1 cellular context compared by ENCODE assay signal in genomic region chr9:34636791-34637355, GRCh38.
TF ChIP-seq lines count a peak whose summit lies in the region.

No MANE protein-coding gene starts in this region.

TF ChIP-seq in HepG2, 621 proteins besides CTCF, POLR2A, EP300 and RAD21 (continues in another document):
- TF ChIP-seq, protein P1, sequence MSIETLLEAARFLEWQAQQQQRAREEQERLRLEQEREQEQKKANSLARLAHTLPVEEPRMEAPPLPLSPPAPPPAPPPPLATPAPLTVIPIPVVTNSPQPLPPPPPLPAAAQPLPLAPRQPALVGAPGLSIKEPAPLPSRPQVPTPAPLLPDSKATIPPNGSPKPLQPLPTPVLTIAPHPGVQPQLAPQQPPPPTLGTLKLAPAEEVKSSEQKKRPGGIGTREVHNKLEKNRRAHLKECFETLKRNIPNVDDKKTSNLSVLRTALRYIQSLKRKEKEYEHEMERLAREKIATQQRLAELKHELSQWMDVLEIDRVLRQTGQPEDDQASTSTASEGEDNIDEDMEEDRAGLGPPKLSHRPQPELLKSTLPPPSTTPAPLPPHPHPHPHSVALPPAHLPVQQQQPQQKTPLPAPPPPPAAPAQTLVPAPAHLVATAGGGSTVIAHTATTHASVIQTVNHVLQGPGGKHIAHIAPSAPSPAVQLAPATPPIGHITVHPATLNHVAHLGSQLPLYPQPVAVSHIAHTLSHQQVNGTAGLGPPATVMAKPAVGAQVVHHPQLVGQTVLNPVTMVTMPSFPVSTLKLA (IDR thresholded peaks at IDR 0.05), result peak; percentile 83
- TF ChIP-seq FOXK2 (IDR thresholded peaks at IDR 0.05), result no peak
- TF ChIP-seq ZNF703 (CRISPR knock-in tag; IDR thresholded peaks at IDR 0.05; ENCODE audit: borderline replicate concordance), result peak; percentile 38; the same call in 1 of the 2 replicates
- TF ChIP-seq GATA4 (IDR thresholded peaks at IDR 0.05; ENCODE audit: borderline replicate concordance, low read depth), result no peak
- TF ChIP-seq ZNF556 (CRISPR knock-in tag; IDR thresholded peaks at IDR 0.05; ENCODE audit: borderline replicate concordance), result 0 out of 2 replicates have a peak, but pooled peaks have one; percentile 6
- peak; percentile 62; the same call in 1 of the 2 replicates for TF ChIP-seq ZNF678 (CRISPR knock-in tag; IDR thresholded peaks at IDR 0.05)
- TF ChIP-seq DR1 (CRISPR knock-in tag; IDR thresholded peaks at IDR 0.05), result no peak
- peak; percentile 77 for TF ChIP-seq IKZF4 (CRISPR knock-in tag; IDR thresholded peaks at IDR 0.05; ENCODE audit: borderline replicate concordance, low read depth, not compliant biosample characterization)
- 0 out of 2 replicates have a peak, but pooled peaks have one; percentile 75 for TF ChIP-seq ZNF44 (CRISPR knock-in tag; IDR thresholded peaks at IDR 0.05)
- TF ChIP-seq FOXM1 (CRISPR knock-in tag; IDR thresholded peaks at IDR 0.05), result 0 out of 2 replicates have a peak, but pooled peaks have one; percentile 8
- peak; percentile 2 for TF ChIP-seq YY1 (IDR thresholded peaks at IDR 0.05; ENCODE audit: insufficient read depth, insufficient replicate concordance, low read depth, low read length)
- TF ChIP-seq SMAD9 (CRISPR knock-in tag; IDR thresholded peaks at IDR 0.05), result 0 out of 2 replicates have a peak, but pooled peaks have one; percentile 21
- TF ChIP-seq ZNF746 (CRISPR knock-in tag; IDR thresholded peaks at IDR 0.05), result peak; percentile 39; the same call in 1 of the 2 replicates
- TF ChIP-seq, protein P2, sequence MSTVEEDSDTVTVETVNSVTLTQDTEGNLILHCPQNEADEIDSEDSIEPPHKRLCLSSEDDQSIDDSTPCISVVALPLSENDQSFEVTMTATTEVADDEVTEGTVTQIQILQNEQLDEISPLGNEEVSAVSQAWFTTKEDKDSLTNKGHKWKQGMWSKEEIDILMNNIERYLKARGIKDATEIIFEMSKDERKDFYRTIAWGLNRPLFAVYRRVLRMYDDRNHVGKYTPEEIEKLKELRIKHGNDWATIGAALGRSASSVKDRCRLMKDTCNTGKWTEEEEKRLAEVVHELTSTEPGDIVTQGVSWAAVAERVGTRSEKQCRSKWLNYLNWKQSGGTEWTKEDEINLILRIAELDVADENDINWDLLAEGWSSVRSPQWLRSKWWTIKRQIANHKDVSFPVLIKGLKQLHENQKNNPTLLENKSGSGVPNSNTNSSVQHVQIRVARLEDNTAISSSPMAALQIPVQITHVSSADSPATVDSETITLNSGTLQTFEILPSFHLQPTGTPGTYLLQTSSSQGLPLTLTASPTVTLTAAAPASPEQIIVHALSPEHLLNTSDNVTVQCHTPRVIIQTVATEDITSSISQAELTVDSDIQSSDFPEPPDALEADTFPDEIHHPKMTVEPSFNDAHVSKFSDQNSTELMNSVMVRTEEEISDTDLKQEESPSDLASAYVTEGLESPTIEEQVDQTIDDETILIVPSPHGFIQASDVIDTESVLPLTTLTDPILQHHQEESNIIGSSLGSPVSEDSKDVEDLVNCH (CRISPR knock-in tag; IDR thresholded peaks at IDR 0.05), result peak; percentile 52; the same call in 1 of the 2 replicates
- TF ChIP-seq ZNF891 (CRISPR knock-in tag; IDR thresholded peaks at IDR 0.05), result peak; percentile 91; the same call in 1 of the 2 replicates
- no peak for TF ChIP-seq CENPX (CRISPR knock-in tag; IDR thresholded peaks at IDR 0.05)
- TF ChIP-seq ZNF790 (CRISPR knock-in tag; IDR thresholded peaks at IDR 0.05; ENCODE audit: borderline replicate concordance), result 0 out of 2 replicates have a peak, but pooled peaks have one; percentile 20
- 0 out of 2 replicates have a peak, but pooled peaks have one; percentile 13 for TF ChIP-seq NR2C2 (CRISPR knock-in tag; IDR thresholded peaks at IDR 0.05; ENCODE audit: borderline replicate concordance)
- TF ChIP-seq, protein P3, sequence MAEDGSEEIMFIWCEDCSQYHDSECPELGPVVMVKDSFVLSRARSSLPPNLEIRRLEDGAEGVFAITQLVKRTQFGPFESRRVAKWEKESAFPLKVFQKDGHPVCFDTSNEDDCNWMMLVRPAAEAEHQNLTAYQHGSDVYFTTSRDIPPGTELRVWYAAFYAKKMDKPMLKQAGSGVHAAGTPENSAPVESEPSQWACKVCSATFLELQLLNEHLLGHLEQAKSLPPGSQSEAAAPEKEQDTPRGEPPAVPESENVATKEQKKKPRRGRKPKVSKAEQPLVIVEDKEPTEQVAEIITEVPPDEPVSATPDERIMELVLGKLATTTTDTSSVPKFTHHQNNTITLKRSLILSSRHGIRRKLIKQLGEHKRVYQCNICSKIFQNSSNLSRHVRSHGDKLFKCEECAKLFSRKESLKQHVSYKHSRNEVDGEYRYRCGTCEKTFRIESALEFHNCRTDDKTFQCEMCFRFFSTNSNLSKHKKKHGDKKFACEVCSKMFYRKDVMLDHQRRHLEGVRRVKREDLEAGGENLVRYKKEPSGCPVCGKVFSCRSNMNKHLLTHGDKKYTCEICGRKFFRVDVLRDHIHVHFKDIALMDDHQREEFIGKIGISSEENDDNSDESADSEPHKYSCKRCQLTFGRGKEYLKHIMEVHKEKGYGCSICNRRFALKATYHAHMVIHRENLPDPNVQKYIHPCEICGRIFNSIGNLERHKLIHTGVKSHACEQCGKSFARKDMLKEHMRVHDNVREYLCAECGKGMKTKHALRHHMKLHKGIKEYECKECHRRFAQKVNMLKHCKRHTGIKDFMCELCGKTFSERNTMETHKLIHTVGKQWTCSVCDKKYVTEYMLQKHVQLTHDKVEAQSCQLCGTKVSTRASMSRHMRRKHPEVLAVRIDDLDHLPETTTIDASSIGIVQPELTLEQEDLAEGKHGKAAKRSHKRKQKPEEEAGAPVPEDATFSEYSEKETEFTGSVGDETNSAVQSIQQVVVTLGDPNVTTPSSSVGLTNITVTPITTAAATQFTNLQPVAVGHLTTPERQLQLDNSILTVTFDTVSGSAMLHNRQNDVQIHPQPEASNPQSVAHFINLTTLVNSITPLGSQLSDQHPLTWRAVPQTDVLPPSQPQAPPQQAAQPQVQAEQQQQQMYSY (CRISPR knock-in tag; IDR thresholded peaks at IDR 0.05), result 0 out of 2 replicates have a peak, but pooled peaks have one; percentile 14
- TF ChIP-seq ZNF225 (CRISPR knock-in tag; IDR thresholded peaks at IDR 0.05), result 0 out of 2 replicates have a peak, but pooled peaks have one; percentile 16
- 0 out of 2 replicates have a peak, but pooled peaks have one; percentile 26 for TF ChIP-seq NRL (CRISPR knock-in tag; IDR thresholded peaks at IDR 0.05; ENCODE audit: borderline replicate concordance)
- TF ChIP-seq ZNF253 (CRISPR knock-in tag; IDR thresholded peaks at IDR 0.05; ENCODE audit: borderline replicate concordance), result peak; percentile 34; the same call in 1 of the 2 replicates
- TF ChIP-seq, protein P4, sequence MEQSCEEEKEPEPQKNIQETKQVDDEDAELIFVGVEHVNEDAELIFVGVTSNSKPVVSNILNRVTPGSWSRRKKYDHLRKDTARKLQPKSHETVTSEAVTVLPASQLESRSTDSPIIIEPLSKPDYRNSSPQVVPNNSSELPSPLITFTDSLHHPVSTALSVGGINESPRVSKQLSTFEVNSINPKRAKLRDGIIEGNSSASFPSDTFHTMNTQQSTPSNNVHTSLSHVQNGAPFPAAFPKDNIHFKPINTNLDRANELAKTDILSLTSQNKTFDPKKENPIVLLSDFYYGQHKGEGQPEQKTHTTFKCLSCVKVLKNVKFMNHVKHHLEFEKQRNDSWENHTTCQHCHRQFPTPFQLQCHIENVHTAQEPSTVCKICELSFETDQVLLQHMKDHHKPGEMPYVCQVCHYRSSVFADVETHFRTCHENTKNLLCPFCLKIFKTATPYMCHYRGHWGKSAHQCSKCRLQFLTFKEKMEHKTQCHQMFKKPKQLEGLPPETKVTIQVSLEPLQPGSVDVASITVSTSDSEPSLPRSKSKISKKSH (CRISPR knock-in tag; IDR thresholded peaks at IDR 0.05; ENCODE audit: borderline replicate concordance), result peak; percentile 79
- no peak for TF ChIP-seq ZZZ3 (CRISPR knock-in tag; IDR thresholded peaks at IDR 0.05; ENCODE audit: borderline replicate concordance)
- TF ChIP-seq, protein P5, sequence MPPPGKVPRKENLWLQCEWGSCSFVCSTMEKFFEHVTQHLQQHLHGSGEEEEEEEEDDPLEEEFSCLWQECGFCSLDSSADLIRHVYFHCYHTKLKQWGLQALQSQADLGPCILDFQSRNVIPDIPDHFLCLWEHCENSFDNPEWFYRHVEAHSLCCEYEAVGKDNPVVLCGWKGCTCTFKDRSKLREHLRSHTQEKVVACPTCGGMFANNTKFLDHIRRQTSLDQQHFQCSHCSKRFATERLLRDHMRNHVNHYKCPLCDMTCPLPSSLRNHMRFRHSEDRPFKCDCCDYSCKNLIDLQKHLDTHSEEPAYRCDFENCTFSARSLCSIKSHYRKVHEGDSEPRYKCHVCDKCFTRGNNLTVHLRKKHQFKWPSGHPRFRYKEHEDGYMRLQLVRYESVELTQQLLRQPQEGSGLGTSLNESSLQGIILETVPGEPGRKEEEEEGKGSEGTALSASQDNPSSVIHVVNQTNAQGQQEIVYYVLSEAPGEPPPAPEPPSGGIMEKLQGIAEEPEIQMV (CRISPR knock-in tag; IDR thresholded peaks at IDR 0.05; ENCODE audit: low read depth), result peak; percentile 48; the same call in 1 of the 2 replicates
- TF ChIP-seq RERE (CRISPR knock-in tag; IDR thresholded peaks at IDR 0.05; ENCODE audit: low read depth), result no peak
- 0 out of 2 replicates have a peak, but pooled peaks have one; percentile 7 for TF ChIP-seq SNAPC2 (CRISPR knock-in tag; IDR thresholded peaks at IDR 0.05)
- TF ChIP-seq, protein P6, sequence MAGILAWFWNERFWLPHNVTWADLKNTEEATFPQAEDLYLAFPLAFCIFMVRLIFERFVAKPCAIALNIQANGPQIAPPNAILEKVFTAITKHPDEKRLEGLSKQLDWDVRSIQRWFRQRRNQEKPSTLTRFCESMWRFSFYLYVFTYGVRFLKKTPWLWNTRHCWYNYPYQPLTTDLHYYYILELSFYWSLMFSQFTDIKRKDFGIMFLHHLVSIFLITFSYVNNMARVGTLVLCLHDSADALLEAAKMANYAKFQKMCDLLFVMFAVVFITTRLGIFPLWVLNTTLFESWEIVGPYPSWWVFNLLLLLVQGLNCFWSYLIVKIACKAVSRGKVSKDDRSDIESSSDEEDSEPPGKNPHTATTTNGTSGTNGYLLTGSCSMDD (CRISPR knock-in tag; IDR thresholded peaks at IDR 0.05), result 0 out of 2 replicates have a peak, but pooled peaks have one; percentile 41
- 0 out of 2 replicates have a peak, but pooled peaks have one; percentile 8 for TF ChIP-seq THAP8 (CRISPR knock-in tag; IDR thresholded peaks at IDR 0.05; ENCODE audit: borderline replicate concordance)
- peak; percentile 71; the same call in 1 of the 2 replicates for TF ChIP-seq ZNF660 (CRISPR knock-in tag; IDR thresholded peaks at IDR 0.05; ENCODE audit: borderline replicate concordance, low read depth)
- TF ChIP-seq ZNF563 (CRISPR knock-in tag; IDR thresholded peaks at IDR 0.05), result peak; percentile 92; the same call in 1 of the 2 replicates
- TF ChIP-seq ZFP90 (CRISPR knock-in tag; IDR thresholded peaks at IDR 0.05; ENCODE audit: borderline replicate concordance), result no peak
